Comparison of ENCODE assay signal across 33 cellular contexts in genomic region chr4:179823342-179823741, GRCh38.
DNase-seq lines count a peak whose midpoint lies in the region; ATAC-seq, FAIRE-seq and TF ChIP-seq lines count a peak whose summit lies in the region.
"Had no signal": no experiment of that assay in that cellular context is flagged by ENCODE, and none has a peak within 500 bp of the region (broad histone marks: within the 10 kb centered on the region; RNA-seq: fewer than 3 reads in every experiment).

No MANE protein-coding gene starts in this region.

- H3K79me2 ChIP-seq in K562 (ENCODE audit: control insufficient read depth, insufficient read depth, low read length), result no peaks in the 10 kb centered on the region

- H3K27me3 ChIP-seq in K562 (ENCODE audit: control insufficient read depth in 2 of 2, insufficient read depth in 2 of 2, low read length in 2 of 2) (no peaks in the 10 kb centered on the region), transverse colon (no peaks in the 10 kb centered on the region)
- H3K27me3 ChIP-seq: BE2C; BLaER1; BLaER1 treated with 17β-estradiol and CSF1 and Interleukin-3, amounts not matched to agents 10 nM and 100 nM had no signal

- in situ Hi-C loops in K562 (cut with MboI), result no loop called here
- in situ Hi-C loops in transverse colon (cut with MboI; ENCODE audit: low pct_ligation_motif_present in 1 of 4, low pct_unique_long_range_greater_than_20kb in 1 of 4, low sequenced_read_pairs in 3 of 4), result no loop called here

- H3K4me1 ChIP-seq in HEK293 (ENCODE audit: control insufficient read depth, insufficient read depth, low read length), result no peaks in the 10 kb centered on the region
- H3K4me1 ChIP-seq in K562 (replicated peaks in 1 of 2; ENCODE audit: control insufficient read depth in 2 of 2, insufficient read depth in 2 of 2, low read length in 2 of 2), result no peaks in the 10 kb centered on the region
- H3K4me1 ChIP-seq in transverse colon, result no peaks in the 10 kb centered on the region
- H3K4me1 ChIP-seq: A549; BE2C; BLaER1; BLaER1 treated with 17β-estradiol and CSF1 and Interleukin-3, amounts not matched to agents 10 nM and 100 nM; Caco-2 had no signal

- H3K27ac Mint-ChIP-seq in Calu3 (ENCODE audit: unreplicated experiment), result peak overlapping the region; percentile 30
- H3K27ac Mint-ChIP-seq: B cell; CD14-positive monocyte; CD4-positive, alpha-beta memory T cell; CD4-positive, alpha-beta T cell; CD4-positive, CD25-positive, alpha-beta regulatory T cell; CD8-positive, alpha-beta T cell had no signal

- H3K4me3 Mint-ChIP-seq in Calu3 (ENCODE audit: low read depth, unreplicated experiment), result no peak overlapping the region
- H3K4me3 Mint-ChIP-seq: B cell; CD14-positive monocyte; CD4-positive, alpha-beta memory T cell; CD4-positive, alpha-beta T cell; CD4-positive, CD25-positive, alpha-beta regulatory T cell; CD8-positive, alpha-beta memory T cell; CD8-positive, alpha-beta T cell had no signal

- 3% methylated on average over 2 of the region's 2 CpGs for WGBS in K562 (ENCODE audit: insufficient coverage, low coverage, missing lambda C conversion rate)
- 25 to 58% methylated on average over 2 of the region's 2 CpGs for WGBS in transverse colon (ENCODE audit: low coverage in 1 of 2), 2 donors

- POLR2A ChIA-PET in HEK293 (lab: Yijun Ruan, JAX) (no interaction called here), K562 (lab: Yijun Ruan, JAX) (no interaction called here)

- DNase-seq in Calu3 (no peak), K562 (ENCODE audit: extremely low read depth in 1 of 4, low spot score in 3 of 4) (no peak), transverse colon (no peak), nucleus accumbens (lab: John Stamatoyannopoulos, UW) (no peak)
- DNase-seq: 8988T; ACHN; BE2C; C1 segment of cervical spinal cord; Caco-2; CD4-positive, alpha-beta memory T cell; CD4-positive, alpha-beta T cell; CD4-positive, CD25-positive, alpha-beta regulatory T cell; CD8-positive, alpha-beta memory T cell; CD8-positive, alpha-beta T cell; COR-L47; DMS 273 treated with DMSO at 0.1 percent for 48 hours; DMS153; DMS53; DMS79; DMS79 treated with DMSO at 0.1 percent for 48 hours; DND-41; EL had no signal

- TF ChIP-seq CTCF in Calu3 (IDR thresholded peaks at IDR 0.05; ENCODE audit: unreplicated experiment), result no peak
- no peak for TF ChIP-seq CTCF in HEK293 (tag by site-specific recombination; IDR thresholded peaks at IDR 0.05)
- TF ChIP-seq CTCF in K562 (IDR thresholded peaks at IDR 0.05 in 2 of 3, conservative IDR thresholded peaks at IDR 0.05 in 1 of 3; ENCODE audit: insufficient read depth in 2 of 3, low read depth in 1 of 3, low read length in 3 of 3), result no peak
- no peak for TF ChIP-seq CTCF in transverse colon (IDR thresholded peaks at IDR 0.05)

- H3K9me3 ChIP-seq in HEK293 (ENCODE audit: control insufficient read depth, insufficient read depth, low read depth, low read length), result no peaks in the 10 kb centered on the region
- no peaks in the 10 kb centered on the region for H3K9me3 ChIP-seq in K562 (replicated peaks; ENCODE audit: control insufficient read depth, insufficient read depth, low read depth, low read length)
- no peaks in the 10 kb centered on the region for H3K9me3 ChIP-seq in transverse colon
- H3K9me3 ChIP-seq: A549, BE2C, BLaER1, Caco-2 had no signal

- no peaks in the 10 kb centered on the region for H3K9me1 ChIP-seq in K562 (ENCODE audit: control insufficient read depth, insufficient read depth, low read length)

- TF ChIP-seq POLR2A in K562 (conservative IDR thresholded peaks at IDR 0.05), result no peak
- no peak for TF ChIP-seq POLR2A in transverse colon (IDR thresholded peaks at IDR 0.05)

- H4K20me1 ChIP-seq in K562 (replicated peaks; ENCODE audit: control insufficient read depth, insufficient read depth, low read length), result no peaks in the 10 kb centered on the region
- H4K20me1 ChIP-seq: BLaER1; BLaER1 treated with 17β-estradiol and CSF1 and Interleukin-3, amounts not matched to agents 10 nM and 100 nM had no signal

- H3K9ac ChIP-seq in K562 (ENCODE audit: insufficient read depth in 1 of 2, low read depth in 2 of 2, low read length in 2 of 2), result no peak overlapping the region
- H3K9ac ChIP-seq: BLaER1; BLaER1 treated with 17β-estradiol and CSF1 and Interleukin-3, amounts not matched to agents 10 nM and 100 nM had no signal

- no peak overlapping the region for H2AFZ ChIP-seq in K562 (ENCODE audit: low read depth, low read length)

- ATAC-seq in K562 (no peak), GM18511 (IDR thresholded peaks at IDR 0.05; ENCODE audit: unreplicated experiment) (no peak)
- ATAC-seq: A549; CD8-positive, alpha-beta T cell had no signal

- intact Hi-C loops in Calu3 (cut with micrococcal nuclease; ENCODE audit: unreplicated experiment), result no loop called here
- intact Hi-C loops in K562 (cut with micrococcal nuclease), result no loop called here
- intact Hi-C loops in transverse colon (cut with DNase I; ENCODE audit: low total_unique reads), result no loop called here

- H3K36me3 ChIP-seq in HEK293 (ENCODE audit: control insufficient read depth in 2 of 2, insufficient read depth in 1 of 2, low read length in 2 of 2), result no peaks in the 10 kb centered on the region
- H3K36me3 ChIP-seq in K562 (ENCODE audit: control insufficient read depth, insufficient read depth, low read length), result no peaks in the 10 kb centered on the region
- H3K36me3 ChIP-seq in transverse colon, result no peaks in the 10 kb centered on the region
- H3K36me3 ChIP-seq: BE2C; BLaER1; BLaER1 treated with 17β-estradiol and CSF1 and Interleukin-3, amounts not matched to agents 10 nM and 100 nM had no signal

- no peaks in the 10 kb centered on the region for H3K27me3 Mint-ChIP-seq in Calu3 (ENCODE audit: unreplicated experiment)
- H3K27me3 Mint-ChIP-seq: B cell; CD4-positive, alpha-beta memory T cell; CD4-positive, alpha-beta T cell; CD4-positive, CD25-positive, alpha-beta regulatory T cell; CD8-positive, alpha-beta memory T cell had no signal

- no peaks in the 10 kb centered on the region for H3K36me3 Mint-ChIP-seq in Calu3 (ENCODE audit: insufficient read depth, unreplicated experiment)
- H3K36me3 Mint-ChIP-seq: CD14-positive monocyte; CD4-positive, alpha-beta memory T cell; CD4-positive, CD25-positive, alpha-beta regulatory T cell; CD8-positive, alpha-beta T cell had no signal

- TF ChIP-seq EP300 in K562 (IDR thresholded peaks at IDR 0.05; ENCODE audit: low read length) (no peak), transverse colon (IDR thresholded peaks at IDR 0.05; ENCODE audit: low read depth) (no peak)

- H3K4me3 ChIP-seq in HEK293 (ENCODE audit: low read depth, low read length) (no peak overlapping the region), K562 (no peak overlapping the region), transverse colon (no peak overlapping the region)
- H3K4me3 ChIP-seq: A549; BLaER1; BLaER1 treated with 17β-estradiol and CSF1 and Interleukin-3, amounts not matched to agents 10 nM and 100 nM had no signal

- FAIRE-seq in K562 (lab: Jason Lieb, UNC), result no peak
- FAIRE-seq: A204.1, A549, D721Med had no signal

- TF ChIP-seq RAD21 in K562 (CRISPR knock-in tag; conservative IDR thresholded peaks at IDR 0.05 in 1 of 2, IDR thresholded peaks at IDR 0.05 in 1 of 2), result no peak

- no peak overlapping the region for H3K4me2 ChIP-seq in K562 (ENCODE audit: insufficient read depth, low read length)
- H3K4me2 ChIP-seq: A549; BLaER1; BLaER1 treated with 17β-estradiol and CSF1 and Interleukin-3, amounts not matched to agents 10 nM and 100 nM had no signal

- CTCF ChIA-PET in Calu3 (lab: Charles Lee), result interaction anchor here (0.7 kb wide), 1 partner anchor 10 kb away, joined by 3 read pairs; no protein-coding TSS in a partner anchor
- CTCF ChIA-PET in HEK293 (lab: Yijun Ruan, JAX), result interaction anchor here (0.6 kb wide), 1 partner anchor 118 kb away, joined by 3 read pairs; no protein-coding TSS in a partner anchor
- CTCF ChIA-PET in K562 (lab: Yijun Ruan, JAX; ENCODE audit: low intra/inter-chr PET ratio), result no interaction called here

- no peaks in the 10 kb centered on the region for H3K4me1 Mint-ChIP-seq in Calu3 (ENCODE audit: low read depth, unreplicated experiment)
- H3K4me1 Mint-ChIP-seq: B cell; CD14-positive monocyte; CD4-positive, alpha-beta memory T cell; CD4-positive, CD25-positive, alpha-beta regulatory T cell; CD8-positive, alpha-beta memory T cell had no signal

- peaks cover 3% of the 10 kb centered on the region for H3K9me3 Mint-ChIP-seq in Calu3 (ENCODE audit: low read depth, unreplicated experiment)

- H3K27ac ChIP-seq in HEK293 (ENCODE audit: extremely low read depth, low read depth, low read length), result no peak overlapping the region
- H3K27ac ChIP-seq in K562 (ENCODE audit: extremely low read depth, low read depth, low read length), result no peak overlapping the region
- H3K27ac ChIP-seq in transverse colon, result no peak overlapping the region
- H3K27ac ChIP-seq: 22Rv1; A549; BLaER1; BLaER1 treated with 17β-estradiol and CSF1 and Interleukin-3, amounts not matched to agents 10 nM and 100 nM; C4-2B had no signal

- no TSS peak for BruUV-seq in Calu3 (replicated peaks; lab: Mats Ljungman, UMichigan)
- BruUV-seq in K562 (replicated peaks; lab: Mats Ljungman, UMichigan), result no TSS peak

TF ChIP-seq in HEK293, 187 proteins besides CTCF, POLR2A, EP300 and RAD21:
- no peak for TF ChIP-seq ZNF558 (tag by site-specific recombination; IDR thresholded peaks at IDR 0.05)
- peak; percentile 93 for TF ChIP-seq ZNF10 (tag by site-specific recombination; IDR thresholded peaks at IDR 0.05)

TF ChIP-seq in K562, 482 proteins besides CTCF, POLR2A, EP300 and RAD21:
- peak; percentile 95 for TF ChIP-seq ZNF134 (CRISPR knock-in tag; conservative IDR thresholded peaks at IDR 0.05)
- no peak for TF ChIP-seq KDM2B (CRISPR knock-in tag; IDR thresholded peaks at IDR 0.05)
TF ChIP-seq in K562: peak in this region for 1.
